ENCODE assay signal across 19 cellular contexts in the genomic region with DNA sequence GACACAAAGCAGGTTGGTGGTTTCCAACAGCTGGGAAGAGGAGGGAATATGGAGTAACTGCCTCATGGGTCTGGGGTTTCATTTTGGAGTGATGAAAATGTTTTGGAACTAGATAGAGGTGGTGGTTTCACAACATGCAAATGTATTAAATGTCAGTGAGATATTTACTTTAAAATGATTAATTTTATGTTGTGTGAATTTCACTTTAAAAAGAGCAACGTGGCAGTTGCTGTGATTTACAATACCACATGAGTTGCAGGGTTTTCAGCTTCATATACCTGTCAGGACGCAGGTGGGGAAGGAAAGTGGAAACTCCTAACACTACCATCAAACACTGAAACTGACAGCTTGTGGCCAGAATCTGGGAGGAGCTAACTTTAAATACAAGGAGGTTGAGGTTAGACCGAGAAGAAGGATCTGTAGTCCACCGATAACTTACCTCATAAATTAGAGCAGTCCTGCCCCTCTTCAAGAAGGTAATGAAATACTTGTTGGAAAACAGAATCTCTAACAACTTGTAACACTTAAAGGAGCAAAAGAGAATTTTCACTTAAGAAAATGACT.
"Had no signal": no experiment of that assay in that cellular context is flagged by ENCODE, and none has a peak within 500 bp of the region (broad histone marks: within the 10 kb centered on the region; RNA-seq: fewer than 3 reads in every experiment).

No MANE protein-coding gene starts in this region.

- H3K27me3 ChIP-seq: gastroesophageal sphincter, heart left ventricle, pancreas, right lobe of liver, thyroid gland had no signal

- H3K9me3 ChIP-seq: gastroesophageal sphincter, heart left ventricle, mucosa of descending colon, pancreas, right lobe of liver, thyroid gland had no signal

- H3K4me2 ChIP-seq: smooth muscle cell had no signal

- ATAC-seq: esophagus mucosa; gastroesophageal sphincter; heart left ventricle; left ventricle myocardium superior; mucosa of descending colon; naive thymus-derived CD4-positive, alpha-beta T cell; pancreas; right lobe of liver; stimulated activated effector memory CD8-positive, alpha-beta T cell treated with anti-CD3 and anti-CD28 coated beads, Interleukin-12 subunit alpha, Interleukin-12 subunit beta, amount 100 ng/mL, for 72 hours had no signal

- H3K4me1 ChIP-seq: gastroesophageal sphincter, heart left ventricle, right lobe of liver, thyroid gland had no signal

- H3K36me3 ChIP-seq: gastroesophageal sphincter, heart left ventricle, pancreas, right lobe of liver, thyroid gland, WERI-Rb-1 had no signal

- DNase-seq: activated CD4-positive, alpha-beta T cell treated with anti-CD3 and anti-CD28 coated beads for 1 hour; activated CD4-positive, alpha-beta T cell treated with anti-CD3 and anti-CD28 coated beads, Interleukin-2, amount 50 U/mL, for 4 hours; activated gamma-delta T cell; effector CD8-positive, alpha-beta T cell; heart left ventricle; immature natural killer cell; kidney glomerular epithelial cell; left ventricle myocardium superior; mucosa of descending colon; naive thymus-derived CD4-positive, alpha-beta T cell; pancreas; right lobe of liver; stimulated activated CD4-positive, alpha-beta T cell treated with anti-CD3 and anti-CD28 coated beads, Interleukin-4, amount 100 ng/mL, for 24 hours; thyroid gland; WERI-Rb-1 had no signal

- H3K27ac ChIP-seq: gastroesophageal sphincter, heart left ventricle, pancreas, right lobe of liver, thyroid gland, WERI-Rb-1 had no signal

- H3K4me3 ChIP-seq: gastroesophageal sphincter, heart left ventricle, mucosa of descending colon, pancreas, right lobe of liver, smooth muscle cell, thyroid gland had no signal
